Comparison of ENCODE assay signal across 8 cellular contexts in genomic region chr4:121801715-121802075, GRCh38. TPM values are rescaled to one million over a fixed set of nuclear protein-coding genes. Genes with fewer than 3 reads are reported as not detected.
DNase-seq lines count a peak whose midpoint lies in the region; ATAC-seq and TF ChIP-seq lines count a peak whose summit lies in the region.

No MANE protein-coding gene starts in this region.

- ATAC-seq in GM21515 (IDR thresholded peaks at IDR 0.05; ENCODE audit: unreplicated experiment) (no peak), GM21360 (IDR thresholded peaks at IDR 0.05; ENCODE audit: unreplicated experiment) (no peak)

- H3K27ac ChIP-seq in SK-N-MC, result peak overlapping the region; percentile 91

- DNase-seq in SK-N-MC (ENCODE audit: low read depth, low spot score), result no peak
- DNase-seq in fibroblast of the aortic adventitia (ENCODE audit: low read depth), result no peak
- DNase-seq in retinal pigment epithelial cell (ENCODE audit: low read depth), result no peak
- DNase-seq in ecto neural progenitor cell (ENCODE audit: low spot score), result no peak
- no peak for DNase-seq in KBM-7

- no peaks in the 10 kb centered on the region for H3K9me3 ChIP-seq in SK-N-MC (ENCODE audit: low read depth, low read length)

- TF ChIP-seq CTCF in GM12875 (IDR thresholded peaks at IDR 0.05; ENCODE audit: borderline replicate concordance, insufficient read depth, low read depth, low read length), result no peak
- TF ChIP-seq CTCF in fibroblast of the aortic adventitia (IDR thresholded peaks at IDR 0.05; ENCODE audit: insufficient read depth, low read length), result no peak
- no peak for TF ChIP-seq CTCF in retinal pigment epithelial cell (conservative IDR thresholded peaks at IDR 0.05; ENCODE audit: low read depth, low read length)

- H3K4me3 ChIP-seq in GM12875 (ENCODE audit: low read depth, low read length) (peak overlapping the region; percentile 89), SK-N-MC (peak overlapping the region; percentile 90), fibroblast of the aortic adventitia (ENCODE audit: low read depth, low read length) (peak overlapping the region; percentile 100), retinal pigment epithelial cell (ENCODE audit: low read length) (peak overlapping the region; percentile 97)

- peak overlapping the region; percentile 96 for H3K9ac ChIP-seq in SK-N-MC (ENCODE audit: insufficient read length)

- H3K36me3 ChIP-seq in SK-N-MC (ENCODE audit: insufficient read depth, low read length), result peaks cover 48% of the 10 kb centered on the region

- in situ Hi-C loops in KBM-7 (cut with MboI; ENCODE audit: low pct_unique_long_range_greater_than_20kb, low sequenced_read_pairs), result no loop called here

RNA-seq across cellular contexts. Expression of gene EXOSC9, which starts 0.6 kb away (rescaled TPM):
- 26.8 and 50.7 TPM in 2 replicates for total RNA-seq in fibroblast of the aortic adventitia (ENCODE audit: low replicate concordance)

RNA-seq across cellular contexts. Expression of gene CCNA2, which starts 22.0 kb away (rescaled TPM):
- total RNA-seq in fibroblast of the aortic adventitia (ENCODE audit: low replicate concordance), result 3.8 and 63.9 TPM in 2 replicates

RNA-seq across cellular contexts. Expression of gene SMIM43, which starts 36.7 kb away (rescaled TPM):
- 0.45 and 1.1 TPM in 2 replicates for total RNA-seq in fibroblast of the aortic adventitia (ENCODE audit: low replicate concordance)
